24 cellular contexts compared by ENCODE assay signal in the genomic region with DNA sequence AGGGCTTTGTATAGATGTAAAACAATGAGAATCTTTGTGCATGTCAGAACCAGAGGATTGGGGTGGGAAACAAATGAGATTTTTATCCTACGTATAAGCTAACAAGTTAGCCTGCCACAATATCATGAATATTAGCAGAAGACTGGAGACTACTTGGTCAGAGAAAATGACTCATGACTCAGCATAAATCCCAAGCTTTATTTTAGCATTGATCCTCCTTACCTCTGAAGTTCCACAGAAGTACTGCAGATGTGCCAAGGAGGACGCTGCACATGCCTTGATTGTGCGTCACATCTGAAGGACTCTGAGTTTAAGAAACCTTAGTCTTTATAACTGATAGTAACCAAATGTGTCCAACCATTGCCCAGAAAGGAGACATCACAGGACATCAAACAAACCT.
"Had no signal": no experiment of that assay in that cellular context is flagged by ENCODE, and none has a peak within 500 bp of the region (broad histone marks: within the 10 kb centered on the region; RNA-seq: fewer than 3 reads in every experiment).

No MANE protein-coding gene starts in this region.

- H3K4me3 ChIP-seq: dorsolateral prefrontal cortex, gastrocnemius medialis, lower lobe of right lung, mucosa of descending colon, ovary, sigmoid colon, testis, tibial artery had no signal

- DNase-seq: dorsolateral prefrontal cortex; effector CD4-positive, alpha-beta T cell; gastrocnemius medialis; head of caudate nucleus; left ventricle myocardium superior; lower lobe of right lung; mucosa of descending colon; naive B cell; occipital lobe; ovary; sigmoid colon; stimulated activated CD4-positive, alpha-beta T cell treated with anti-CD3 and anti-CD28 coated beads, Interleukin-2, amount 100 ng/mL, for 24 hours; stimulated activated CD4-positive, alpha-beta T cell treated with anti-CD3 and anti-CD28 coated beads, Interleukin-4, amount 100 ng/mL, for 24 hours; stimulated activated naive CD8-positive, alpha-beta T cell treated with anti-CD3 and anti-CD28 coated beads, Interleukin-15, Interleukin-2, amounts not matched to agents 100 U/mL and 50 U/mL, for 24 hours; substantia nigra; testis; tibial artery had no signal

- H3K4me3 Mint-ChIP-seq: memory B cell; mesothelial cell of epicardium; naive B cell; natural killer cell treated with Interleukin-12 subunit alpha and Interleukin-12 subunit beta and Interleukin-15 and Interleukin-18, amount 100 ng/mL, for 72 hours; stimulated activated effector memory CD8-positive, alpha-beta T cell treated with anti-CD3 and anti-CD28 coated beads, Interleukin-12 subunit alpha, Interleukin-12 subunit beta, amount 100 ng/mL, for 72 hours; type B pancreatic cell had no signal

- H3K27ac Mint-ChIP-seq: memory B cell; mesothelial cell of epicardium; naive B cell; natural killer cell treated with Interleukin-12 subunit alpha and Interleukin-12 subunit beta and Interleukin-15 and Interleukin-18, amount 100 ng/mL, for 72 hours; stimulated activated effector memory CD8-positive, alpha-beta T cell treated with anti-CD3 and anti-CD28 coated beads, Interleukin-12 subunit alpha, Interleukin-12 subunit beta, amount 100 ng/mL, for 72 hours; type B pancreatic cell had no signal

- H3K4me1 Mint-ChIP-seq: memory B cell; mesothelial cell of epicardium; naive B cell; stimulated activated effector memory CD8-positive, alpha-beta T cell treated with anti-CD3 and anti-CD28 coated beads, Interleukin-12 subunit alpha, Interleukin-12 subunit beta, amount 100 ng/mL, for 72 hours had no signal

- H3K27me3 ChIP-seq: dorsolateral prefrontal cortex, gastrocnemius medialis, ovary, sigmoid colon, testis, tibial artery had no signal

- H3K36me3 ChIP-seq: gastrocnemius medialis, lower lobe of right lung, ovary, sigmoid colon, tibial artery had no signal

- H3K27me3 Mint-ChIP-seq: memory B cell; naive B cell; natural killer cell treated with Interleukin-12 subunit alpha and Interleukin-12 subunit beta and Interleukin-15 and Interleukin-18, amount 100 ng/mL, for 72 hours; type B pancreatic cell had no signal

- H3K9me3 ChIP-seq: gastrocnemius medialis, lower lobe of right lung, mucosa of descending colon, ovary, sigmoid colon, testis, tibial artery had no signal

- H3K4me1 ChIP-seq: gastrocnemius medialis, lower lobe of right lung, sigmoid colon, testis, tibial artery had no signal

- H3K27ac ChIP-seq: dorsolateral prefrontal cortex, gastrocnemius medialis, lower lobe of right lung, ovary, sigmoid colon, testis, tibial artery had no signal

- H3K9me3 Mint-ChIP-seq: memory B cell; mesothelial cell of epicardium; naive B cell; natural killer cell treated with Interleukin-12 subunit alpha and Interleukin-12 subunit beta and Interleukin-15 and Interleukin-18, amount 100 ng/mL, for 72 hours; type B pancreatic cell had no signal

- FAIRE-seq: colon, keratinocyte had no signal

- H3K36me3 Mint-ChIP-seq: memory B cell; mesothelial cell of epicardium; naive B cell; natural killer cell treated with Interleukin-12 subunit alpha and Interleukin-12 subunit beta and Interleukin-15 and Interleukin-18, amount 100 ng/mL, for 72 hours; stimulated activated effector memory CD8-positive, alpha-beta T cell treated with anti-CD3 and anti-CD28 coated beads, Interleukin-12 subunit alpha, Interleukin-12 subunit beta, amount 100 ng/mL, for 72 hours; type B pancreatic cell had no signal

- ATAC-seq: gastrocnemius medialis; left ventricle myocardium superior; lower lobe of right lung; mucosa of descending colon; natural killer cell treated with Interleukin-12 subunit alpha and Interleukin-12 subunit beta and Interleukin-15 and Interleukin-18, amount 100 ng/mL, for 72 hours; stimulated activated effector memory CD8-positive, alpha-beta T cell treated with anti-CD3 and anti-CD28 coated beads, Interleukin-12 subunit alpha, Interleukin-12 subunit beta, amount 100 ng/mL, for 72 hours; stimulated activated naive CD8-positive, alpha-beta T cell treated with anti-CD3 and anti-CD28 coated beads, Interleukin-15, Interleukin-2, amounts not matched to agents 100 U/mL and 50 U/mL, for 24 hours had no signal
